11 cellular contexts compared by ENCODE assay signal in the genomic region with DNA sequence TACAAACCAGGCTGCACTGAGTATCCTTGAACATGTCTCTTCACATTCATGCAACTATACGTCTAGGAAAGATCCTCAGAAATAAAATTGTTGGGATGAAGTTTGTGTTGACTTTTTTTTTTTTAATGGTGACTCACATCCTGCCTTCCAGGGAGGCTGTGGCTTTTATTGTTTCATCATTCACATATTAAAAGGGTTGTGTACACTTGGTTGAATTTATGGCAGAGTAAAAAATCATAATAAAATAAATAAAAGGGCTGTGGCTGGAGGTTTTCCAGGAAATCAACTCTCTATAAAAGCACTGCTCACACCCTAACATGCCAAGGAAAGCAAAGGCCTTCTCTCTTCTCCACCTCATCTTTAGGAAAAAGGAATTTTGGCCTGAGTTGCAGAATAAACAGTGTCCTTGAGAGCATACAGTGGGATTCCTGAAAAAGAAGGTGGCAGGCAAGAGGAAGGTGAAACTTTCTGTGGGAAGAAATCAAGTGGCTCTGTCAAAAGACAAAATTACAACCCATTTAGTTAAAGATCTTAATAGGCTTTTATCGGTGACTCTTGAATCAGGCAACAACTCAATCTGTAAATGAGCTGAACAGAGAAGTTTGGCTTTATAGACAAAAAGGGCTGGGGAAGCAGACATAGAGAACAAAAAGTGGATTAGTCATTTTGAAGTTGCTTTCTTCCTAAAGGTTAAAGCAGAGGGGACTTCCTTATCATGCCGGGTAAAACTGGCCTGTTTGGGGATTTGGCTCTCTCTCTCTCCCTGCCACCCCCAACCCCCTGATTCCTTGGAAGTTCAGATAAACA. TPM values are rescaled to one million over a fixed set of nuclear protein-coding genes. Genes with fewer than 3 reads are reported as not detected.
DNase-seq lines count a peak whose midpoint lies in the region; ATAC-seq and TF ChIP-seq lines count a peak whose summit lies in the region.
"Had no signal": no experiment of that assay in that cellular context is flagged by ENCODE, and none has a peak within 500 bp of the region (broad histone marks: within the 10 kb centered on the region; RNA-seq: fewer than 3 reads in every experiment).

No MANE protein-coding gene starts in this region.

- no peaks in the 10 kb centered on the region for H3K36me3 ChIP-seq in aorta (ENCODE audit: control insufficient read depth in 1 of 2, insufficient read depth in 2 of 2, low read length in 1 of 2)

- H3K9me3 Mint-ChIP-seq in stimulated activated naive CD8-positive, alpha-beta T cell treated with anti-CD3 and anti-CD28 coated beads, Interleukin-15, Interleukin-2, amounts not matched to agents 100 ng/mL and 50 ng/mL, for 24 hours = no peaks in the 10 kb centered on the region

- no peaks in the 10 kb centered on the region for H3K27me3 ChIP-seq in aorta (ENCODE audit: control insufficient read depth in 1 of 2, insufficient read depth in 2 of 2, low read length in 1 of 2)

- H3K27ac Mint-ChIP-seq in stimulated activated naive CD8-positive, alpha-beta T cell treated with anti-CD3 and anti-CD28 coated beads, Interleukin-15, Interleukin-2, amounts not matched to agents 100 ng/mL and 50 ng/mL, for 24 hours = peak overlapping the region; percentile 12

- no peak for DNase-seq in stimulated activated naive CD8-positive, alpha-beta T cell treated with anti-CD3 and anti-CD28 coated beads, Interleukin-15, Interleukin-2, amounts not matched to agents 100 U/mL and 50 U/mL, for 24 hours
- DNase-seq in astrocyte of the cerebellum (ENCODE audit: low read depth) (peak; percentile 93), kidney tubule cell (ENCODE audit: low spot score) (peak; percentile 78), aorta (no peak), HUDEP-2 (lab: John Stamatoyannopoulos, UW; ENCODE audit: unreplicated experiment in 76 of 76) (no peak), iPS-NIHi7 (ENCODE audit: extremely low spot score) (no peak)
- DNase-seq: activated gamma-delta T cell treated with Interleukin-2 at 50 U/mL for 16 hours, DND-41, substantia nigra had no signal

- peaks cover 0 to 1% of the 10 kb centered on the region in 2 donors for H3K4me1 ChIP-seq in aorta (ENCODE audit: control insufficient read depth in 1 of 2, insufficient read depth in 2 of 2, low read length in 2 of 2)

- H3K4me3 Mint-ChIP-seq in stimulated activated naive CD8-positive, alpha-beta T cell treated with anti-CD3 and anti-CD28 coated beads, Interleukin-15, Interleukin-2, amounts not matched to agents 100 ng/mL and 50 ng/mL, for 24 hours = no peak overlapping the region

- TF ChIP-seq CTCF in astrocyte of the cerebellum (IDR thresholded peaks at IDR 0.05; ENCODE audit: low read depth, low read length, missing control alignments) = no peak

- peaks cover 10% of the 10 kb centered on the region for H3K27me3 Mint-ChIP-seq in stimulated activated naive CD8-positive, alpha-beta T cell treated with anti-CD3 and anti-CD28 coated beads, Interleukin-15, Interleukin-2, amounts not matched to agents 100 ng/mL and 50 ng/mL, for 24 hours

- H3K9me3 ChIP-seq in aorta (ENCODE audit: control insufficient read depth, low read length) = no peaks in the 10 kb centered on the region

- no peak for ATAC-seq in stimulated activated naive CD8-positive, alpha-beta T cell treated with anti-CD3 and anti-CD28 coated beads, Interleukin-15, Interleukin-2, amounts not matched to agents 100 U/mL and 50 U/mL, for 24 hours
- peak; percentile 48 for ATAC-seq in aorta (ENCODE audit: low FRiP score)
- ATAC-seq in HG03457 (IDR thresholded peaks at IDR 0.05; ENCODE audit: unreplicated experiment) = no peak

- H3K36me3 Mint-ChIP-seq in stimulated activated naive CD8-positive, alpha-beta T cell treated with anti-CD3 and anti-CD28 coated beads, Interleukin-15, Interleukin-2, amounts not matched to agents 100 ng/mL and 50 ng/mL, for 24 hours (ENCODE audit: low read depth) = no peaks in the 10 kb centered on the region

- intact Hi-C loops in aorta (cut with DNase I) = loop anchor here (2.0 to 10.0 kb wide), 2 partner anchors 231 to 305 kb away; no protein-coding TSS in a partner anchor

- 13 to 18% methylated on average over 3 of the region's 3 CpGs for WGBS in aorta, 2 donors

- no peak overlapping the region for H3K4me3 ChIP-seq in astrocyte of the cerebellum (ENCODE audit: low read depth, low read length)
- H3K4me3 ChIP-seq in aorta (ENCODE audit: low read length in 2 of 2) = no peak overlapping the region

- no peak overlapping the region for H3K27ac ChIP-seq in aorta (ENCODE audit: low read depth in 1 of 2, low read length in 2 of 2)

- peaks cover 13% of the 10 kb centered on the region for H3K4me1 Mint-ChIP-seq in stimulated activated naive CD8-positive, alpha-beta T cell treated with anti-CD3 and anti-CD28 coated beads, Interleukin-15, Interleukin-2, amounts not matched to agents 100 ng/mL and 50 ng/mL, for 24 hours (ENCODE audit: low read depth)

- in situ Hi-C loops in astrocyte of the cerebellum (cut with HindIII; ENCODE audit: low sequenced_read_pairs) = loop anchor here (25.0 kb wide), 1 partner anchor 218 kb away; no protein-coding TSS in a partner anchor

RNA-seq across cellular contexts. Expression of a gene that starts 41.6 kb away (rescaled TPM):
- 10 to 100 TPM; 33.1 to 48.4 TPM for total RNA-seq in aorta
- polyA plus RNA-seq in aorta = 10 to 100 TPM in 1 of 2 donors, 1 to 10 TPM in 1; 4.8 to 15.2 TPM

Comparison
In these comparisons a context has a peak if more than half of its experiments do, and no peak if none do; other contexts are left out.
1. DNase-seq: peak in astrocyte of the cerebellum (single experiment) and kidney tubule cell (single experiment); none in stimulated activated naive CD8-positive, alpha-beta T cell treated with anti-CD3 and anti-CD28 coated beads, Interleukin-15, Interleukin-2, amounts not matched to agents 100 U/mL and 50 U/mL, for 24 hours (single experiment), aorta (0 of 2), HUDEP-2 (0 of 76) and iPS-NIHi7 (single experiment).